8 cellular contexts compared by ENCODE assay signal in genomic region chr20:49567421-49568256, GRCh38. TPM values are rescaled to one million over a fixed set of nuclear protein-coding genes. Genes with fewer than 3 reads are reported as not detected.
DNase-seq lines count a peak whose midpoint lies in the region; ATAC-seq and TF ChIP-seq lines count a peak whose summit lies in the region.

Gene PTGIS, minus strand, starts transcription at chr20:49568137. Its CDS starts 21 bp downstream, at chr20:49568116.

- intact Hi-C loops in CD4-positive, alpha-beta T cell (cut with DNase I, micrococcal nuclease), result no loop called here

- H3K9me3 ChIP-seq in iPS-18a (ENCODE audit: control insufficient read depth, low read depth, low read length), result no peaks in the 10 kb centered on the region
- H3K9me3 ChIP-seq in CD4-positive, alpha-beta T cell (ENCODE audit: control insufficient read depth, low read length), result no peaks in the 10 kb centered on the region

- peaks cover 13% of the 10 kb centered on the region for H3K27me3 Mint-ChIP-seq in GM23338 (ENCODE audit: insufficient read depth, low read depth, poor library complexity)
- H3K27me3 Mint-ChIP-seq in activated naive CD8-positive, alpha-beta T cell treated with anti-CD3 and anti-CD28 coated beads, Interleukin-2, amount 10 ng/mL, durations not matched to agents 7 days and 5 days, result peaks cover 76% of the 10 kb centered on the region
- peaks cover 73% of the 10 kb centered on the region for H3K27me3 Mint-ChIP-seq in CD4-positive, alpha-beta T cell

- H3K9me3 Mint-ChIP-seq in GM23338, result no peaks in the 10 kb centered on the region
- no peaks in the 10 kb centered on the region for H3K9me3 Mint-ChIP-seq in activated naive CD8-positive, alpha-beta T cell treated with anti-CD3 and anti-CD28 coated beads, Interleukin-2, amount 10 ng/mL, durations not matched to agents 7 days and 5 days
- no peaks in the 10 kb centered on the region for H3K9me3 Mint-ChIP-seq in CD4-positive, alpha-beta T cell

- no peak for TF ChIP-seq CTCF in GM23338 (conservative IDR thresholded peaks at IDR 0.05; ENCODE audit: low read depth in 2 of 2)
- TF ChIP-seq CTCF in CD4-positive, alpha-beta T cell (IDR thresholded peaks at IDR 0.05), result no peak

- ATAC-seq in GM23338 (peak; percentile 88), HG02610 (IDR thresholded peaks at IDR 0.05; ENCODE audit: unreplicated experiment) (no peak), GM19463 (IDR thresholded peaks at IDR 0.05; ENCODE audit: unreplicated experiment) (no peak)
- ATAC-seq in activated naive CD8-positive, alpha-beta T cell treated with anti-CD3 and anti-CD28 coated beads, Interleukin-2, amount 10 ng/mL, durations not matched to agents 7 days and 5 days (ENCODE audit: low read depth), result peak; percentile 41
- ATAC-seq in CD4-positive, alpha-beta T cell (ENCODE audit: poor library complexity), result no peak

- H3K27ac ChIP-seq in GM23338 (ENCODE audit: low read depth) (peak within 1 kb of the TSS; percentile 99), iPS-18a (ENCODE audit: low read length) (peak within 1 kb of the TSS; percentile 62)
- no peak within 1 kb of the TSS for H3K27ac ChIP-seq in CD4-positive, alpha-beta T cell (ENCODE audit: low read depth, low read length)

- peaks cover 36% of the 10 kb centered on the region for H3K79me2 ChIP-seq in GM23338 (replicated peaks; ENCODE audit: insufficient read depth)

- H3K4me3 ChIP-seq in GM23338 (peak within 1 kb of the TSS; percentile 89), iPS-18a (ENCODE audit: low read length) (peak within 1 kb of the TSS; percentile 77), skeletal muscle cell (ENCODE audit: low read depth, low read length) (peak within 1 kb of the TSS; percentile 33)

- H3K36me3 Mint-ChIP-seq in GM23338 (ENCODE audit: low read depth), result peaks cover 9% of the 10 kb centered on the region
- no peaks in the 10 kb centered on the region for H3K36me3 Mint-ChIP-seq in activated naive CD8-positive, alpha-beta T cell treated with anti-CD3 and anti-CD28 coated beads, Interleukin-2, amount 10 ng/mL, durations not matched to agents 7 days and 5 days
- no peaks in the 10 kb centered on the region for H3K36me3 Mint-ChIP-seq in CD4-positive, alpha-beta T cell (ENCODE audit: low read depth)

- peak within 1 kb of the TSS; percentile 93 for H3K4me2 ChIP-seq in GM23338

- 0 out of 2 replicates have a peak, but pooled peaks cover 8% of the 10 kb centered on the region for H3F3A ChIP-seq in GM23338 (replicated peaks; ENCODE audit: low read depth)

- POLR2A ChIA-PET in activated naive CD8-positive, alpha-beta T cell treated with anti-CD3 and anti-CD28 coated beads, Interleukin-2, amount 10 ng/mL, durations not matched to agents 7 days and 5 days (lab: Charles Lee), result no interaction called here
- POLR2A ChIA-PET in CD4-positive, alpha-beta T cell (lab: Charles Lee), result no interaction called here

- CTCF ChIA-PET in CD4-positive, alpha-beta T cell (lab: Charles Lee), result no interaction called here

- DNase-seq in GM23338 (ENCODE audit: low spot score) (peak; percentile 86), skeletal muscle cell (ENCODE audit: low read depth) (no peak)
- peak; percentile 44 for DNase-seq in activated naive CD8-positive, alpha-beta T cell treated with anti-CD3 and anti-CD28 coated beads, Interleukin-2, amount 10 ng/mL, durations not matched to agents 7 days and 5 days
- DNase-seq in activated naive CD4-positive, alpha-beta T cell treated with Interleukin-2 at 50 U/mL for 16 hours, result no peak
- DNase-seq in CD4-positive, alpha-beta T cell, result no peak

- peak within 1 kb of the TSS; percentile 69 for H2AFZ ChIP-seq in GM23338

- peak within 1 kb of the TSS; percentile 79 for H3K4me3 Mint-ChIP-seq in GM23338
- peak within 1 kb of the TSS; percentile 64 for H3K4me3 Mint-ChIP-seq in activated naive CD8-positive, alpha-beta T cell treated with anti-CD3 and anti-CD28 coated beads, Interleukin-2, amount 10 ng/mL, durations not matched to agents 7 days and 5 days
- no peak within 1 kb of the TSS for H3K4me3 Mint-ChIP-seq in CD4-positive, alpha-beta T cell

- H3K9ac ChIP-seq in iPS-18a (ENCODE audit: low read length), result peak within 1 kb of the TSS; percentile 65

- no peaks in the 10 kb centered on the region for H4K20me1 ChIP-seq in GM23338 (replicated peaks; ENCODE audit: insufficient read depth)

- H3K36me3 ChIP-seq in GM23338 (ENCODE audit: insufficient read depth) (no peaks in the 10 kb centered on the region), iPS-18a (ENCODE audit: control insufficient read depth, low read depth, low read length) (no peaks in the 10 kb centered on the region)

- H3K27me3 ChIP-seq in GM23338 (ENCODE audit: insufficient read depth) (no peaks in the 10 kb centered on the region), iPS-18a (ENCODE audit: control insufficient read depth, insufficient read depth, low read length) (no peaks in the 10 kb centered on the region)
- H3K27me3 ChIP-seq in CD4-positive, alpha-beta T cell (ENCODE audit: control insufficient read depth, insufficient read depth, low read length), result peaks cover 61% of the 10 kb centered on the region

- H3K9me2 ChIP-seq in GM23338 (ENCODE audit: insufficient read depth), result no peaks in the 10 kb centered on the region

- peak within 1 kb of the TSS; percentile 89 for H3K27ac Mint-ChIP-seq in GM23338
- peak within 1 kb of the TSS; percentile 56 for H3K27ac Mint-ChIP-seq in activated naive CD8-positive, alpha-beta T cell treated with anti-CD3 and anti-CD28 coated beads, Interleukin-2, amount 10 ng/mL, durations not matched to agents 7 days and 5 days
- H3K27ac Mint-ChIP-seq in CD4-positive, alpha-beta T cell, result no peak within 1 kb of the TSS

- peaks cover 38% of the 10 kb centered on the region for H3K4me1 Mint-ChIP-seq in GM23338
- H3K4me1 Mint-ChIP-seq in activated naive CD8-positive, alpha-beta T cell treated with anti-CD3 and anti-CD28 coated beads, Interleukin-2, amount 10 ng/mL, durations not matched to agents 7 days and 5 days, result peaks cover 18% of the 10 kb centered on the region
- H3K4me1 Mint-ChIP-seq in CD4-positive, alpha-beta T cell (ENCODE audit: low read depth), result no peaks in the 10 kb centered on the region

- H3K4me1 ChIP-seq in GM23338 (ENCODE audit: insufficient read depth) (peaks cover 40% of the 10 kb centered on the region), iPS-18a (ENCODE audit: control insufficient read depth, low read depth, low read length) (peaks cover 25% of the 10 kb centered on the region)

TF ChIP-seq in GM23338, 12 proteins besides CTCF, POLR2A, EP300 and RAD21 (continues in another document):
- no peak for TF ChIP-seq ZNF462 (CRISPR knock-in tag; IDR thresholded peaks at IDR 0.05)

RNA-seq across cellular contexts. Expression of gene PTGIS, which starts in this region (rescaled TPM):
- total RNA-seq in GM23338 (2014; rRNA removed; shearing (Covaris generic)), result 28.7 and 29.0 TPM in 2 replicates
- polyA plus RNA-seq in GM23338 (2016; fragmentation: Nextera tagmentation; extraction: Ambion mirVana), result 6.6 and 7.5 TPM in 2 replicates
- under 1 TPM; 0.37 to 0.39 TPM for total RNA-seq in activated naive CD8-positive, alpha-beta T cell treated with anti-CD3 and anti-CD28 coated beads, Interleukin-2, amount 10 ng/mL, durations not matched to agents 7 days and 5 days
- not detected for total RNA-seq in CD4-positive, alpha-beta T cell

Comparison
In these comparisons a context has a peak if more than half of its experiments do, and no peak if none do; other contexts are left out.
1. RNA of gene PTGIS (total RNA-seq): 28.7 to 29.0 TPM in GM23338; 0.37 to 0.39 TPM in activated naive CD8-positive, alpha-beta T cell treated with anti-CD3 and anti-CD28 coated beads, Interleukin-2, amount 10 ng/mL, durations not matched to agents 7 days and 5 days and not detected in CD4-positive, alpha-beta T cell; every median in the first group is over 10 times any median in the second.
2. Peak in DNase-seq and ATAC-seq in activated naive CD8-positive, alpha-beta T cell treated with anti-CD3 and anti-CD28 coated beads, Interleukin-2, amount 10 ng/mL, durations not matched to agents 7 days and 5 days; RNA of the gene not detected or under 1 TPM.
3. H3K4me3 ChIP-seq: peak in every context shown above with its lines; median percentile 89 in GM23338; 77 in iPS-18a; 33 in skeletal muscle cell.